ENCODE assay signal across 1 cellular context in the genomic region with DNA sequence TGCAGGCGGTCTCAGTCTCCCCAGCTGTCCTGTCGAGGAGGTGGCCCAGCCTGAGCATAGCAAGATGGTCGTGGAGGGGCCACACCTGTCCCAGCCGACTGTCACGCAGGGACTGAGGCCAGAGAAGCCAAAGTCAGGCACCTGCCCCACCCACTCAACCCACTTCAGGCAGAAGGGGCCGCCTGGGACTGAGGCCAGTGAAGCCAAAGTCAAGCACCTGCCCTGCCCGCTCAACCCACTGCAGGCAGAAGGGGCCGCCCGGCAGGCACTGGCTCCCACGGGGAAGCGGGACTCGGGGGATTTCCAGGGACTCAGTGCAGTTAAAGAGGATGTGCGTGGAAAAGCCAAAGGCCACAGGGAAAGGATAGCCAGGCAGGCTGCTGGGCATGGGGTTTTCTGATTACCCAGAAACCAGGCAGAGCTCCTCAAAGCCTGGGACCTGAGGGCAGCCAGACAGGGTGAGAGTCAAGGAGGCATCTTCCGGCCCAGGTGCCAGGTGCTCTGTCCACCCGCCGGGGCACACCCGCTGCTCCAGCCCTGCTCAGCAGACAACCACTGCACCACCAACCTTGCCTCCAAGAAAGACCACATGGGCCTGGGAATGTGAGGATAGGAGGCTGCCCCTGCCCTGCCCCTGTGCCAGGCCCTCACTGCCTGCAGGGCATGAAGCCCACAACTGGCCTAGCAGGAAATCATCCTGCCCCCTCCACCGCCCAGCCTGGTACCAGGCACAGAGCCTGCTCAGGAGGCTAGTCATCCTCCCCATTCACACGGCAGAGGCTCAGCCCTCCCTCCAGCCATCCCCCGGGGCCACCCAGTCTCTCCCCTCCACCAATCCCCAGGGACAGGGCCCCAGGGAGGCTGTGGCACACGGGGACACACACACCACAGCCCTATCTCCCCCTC.
TF ChIP-seq lines count a peak whose summit lies in the region.

No MANE protein-coding gene starts in this region.

TF ChIP-seq in K562, 482 proteins besides CTCF, POLR2A, EP300 and RAD21:
- TF ChIP-seq RAD51 (IDR thresholded peaks at IDR 0.05; ENCODE audit: borderline replicate concordance, low read depth) (no peak), ZNF436 (CRISPR knock-in tag; IDR thresholded peaks at IDR 0.05) (no peak), POLR2G (IDR thresholded peaks at IDR 0.05; ENCODE audit: low read depth, low read length) (peak; percentile 22; the same call in 1 of the 2 replicates), ZNF232 (CRISPR knock-in tag; IDR thresholded peaks at IDR 0.05) (no peak), ZBTB49 (CRISPR knock-in tag; IDR thresholded peaks at IDR 0.05; ENCODE audit: borderline replicate concordance) (no peak), MEF2A (IDR thresholded peaks at IDR 0.05; ENCODE audit: control insufficient read depth, low read depth, low read length) (no peak), RBFOX2 (IDR thresholded peaks at IDR 0.05; ENCODE audit: low read depth, low read length) (0 out of 2 replicates have a peak, but pooled peaks have one; percentile 19)
